Comparison of ENCODE assay signal across 1 cellular context in the genomic region with DNA sequence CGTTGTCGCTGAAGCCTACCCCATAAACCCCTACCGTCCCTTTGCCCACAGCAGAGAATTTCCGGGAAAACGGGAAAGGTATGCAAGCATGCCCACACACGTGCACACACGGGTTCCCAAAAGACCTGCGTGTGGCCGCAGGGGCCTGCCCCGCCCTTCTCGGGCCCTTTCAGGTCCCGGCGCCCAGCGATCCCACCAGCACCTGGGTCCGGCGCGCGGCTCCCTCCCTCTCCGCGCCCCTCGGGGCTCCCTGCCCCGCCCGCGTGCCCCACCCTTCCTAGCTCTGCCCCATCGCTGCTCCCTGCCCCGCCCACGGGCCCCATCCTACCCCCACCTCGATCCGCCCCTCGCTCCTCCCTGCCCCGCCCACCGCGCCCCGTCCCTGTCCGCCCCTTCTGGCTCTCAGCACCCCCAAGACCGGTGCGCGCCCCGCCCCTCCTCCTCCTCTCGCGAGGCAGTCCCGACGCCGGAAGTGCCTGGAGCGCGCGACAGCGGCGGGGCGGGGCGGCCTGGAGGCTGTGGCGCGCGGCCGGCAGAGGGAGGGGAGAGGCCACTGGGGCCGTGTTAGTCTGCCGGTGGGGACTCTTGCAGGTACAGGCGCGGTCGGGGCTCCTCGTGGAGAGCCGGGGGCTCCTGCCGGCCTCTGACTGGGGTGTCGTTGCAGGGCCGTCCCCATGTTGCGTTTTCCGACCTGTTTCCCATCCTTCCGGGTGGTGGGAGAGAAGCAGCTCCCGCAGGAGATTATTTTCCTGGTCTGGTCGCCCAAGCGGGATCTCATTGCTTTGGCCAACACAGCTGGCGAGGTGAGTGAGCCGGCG.
TF ChIP-seq lines count a peak whose summit lies in the region.

A gene with protein sequence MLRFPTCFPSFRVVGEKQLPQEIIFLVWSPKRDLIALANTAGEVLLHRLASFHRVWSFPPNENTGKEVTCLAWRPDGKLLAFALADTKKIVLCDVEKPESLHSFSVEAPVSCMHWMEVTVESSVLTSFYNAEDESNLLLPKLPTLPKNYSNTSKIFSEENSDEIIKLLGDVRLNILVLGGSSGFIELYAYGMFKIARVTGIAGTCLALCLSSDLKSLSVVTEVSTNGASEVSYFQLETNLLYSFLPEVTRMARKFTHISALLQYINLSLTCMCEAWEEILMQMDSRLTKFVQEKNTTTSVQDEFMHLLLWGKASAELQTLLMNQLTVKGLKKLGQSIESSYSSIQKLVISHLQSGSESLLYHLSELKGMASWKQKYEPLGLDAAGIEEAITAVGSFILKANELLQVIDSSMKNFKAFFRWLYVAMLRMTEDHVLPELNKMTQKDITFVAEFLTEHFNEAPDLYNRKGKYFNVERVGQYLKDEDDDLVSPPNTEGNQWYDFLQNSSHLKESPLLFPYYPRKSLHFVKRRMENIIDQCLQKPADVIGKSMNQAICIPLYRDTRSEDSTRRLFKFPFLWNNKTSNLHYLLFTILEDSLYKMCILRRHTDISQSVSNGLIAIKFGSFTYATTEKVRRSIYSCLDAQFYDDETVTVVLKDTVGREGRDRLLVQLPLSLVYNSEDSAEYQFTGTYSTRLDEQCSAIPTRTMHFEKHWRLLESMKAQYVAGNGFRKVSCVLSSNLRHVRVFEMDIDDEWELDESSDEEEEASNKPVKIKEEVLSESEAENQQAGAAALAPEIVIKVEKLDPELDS (plus strand): TSS at position 510 of the 818 bp plus-strand sequence. CDS start 165 bp downstream, at position 675.

TF ChIP-seq in H1, 55 proteins besides CTCF, POLR2A, EP300 and RAD21 (continued from another document):
- TF ChIP-seq ATF2 (IDR thresholded peaks at IDR 0.05; ENCODE audit: low read length) (no peak), RXRA (IDR thresholded peaks at IDR 0.05; ENCODE audit: insufficient read depth, low read depth, low read length) (no peak), SP2 (IDR thresholded peaks at IDR 0.05; ENCODE audit: low read length) (no peak), JUN (IDR thresholded peaks at IDR 0.05; ENCODE audit: low read depth, low read length) (no peak), KDM4A (IDR thresholded peaks at IDR 0.05; ENCODE audit: low read depth, low read length, severe bottlenecking) (peak; percentile 59), MAFK (IDR thresholded peaks at IDR 0.05; ENCODE audit: low read depth, low read length) (no peak), RNF2 (IDR thresholded peaks at IDR 0.05; ENCODE audit: borderline replicate concordance, low read depth, low read length, missing control alignments, poor library complexity, severe bottlenecking) (no peak), YY1 (IDR thresholded peaks at IDR 0.05; ENCODE audit: low read depth, low read length) (peak; percentile 11; the same call in 1 of the 2 replicates), TAF1 (IDR thresholded peaks at IDR 0.05; ENCODE audit: low read depth, low read length) (peak; percentile 86)
